Comparison of ENCODE assay signal across 13 cellular contexts in the genomic region with DNA sequence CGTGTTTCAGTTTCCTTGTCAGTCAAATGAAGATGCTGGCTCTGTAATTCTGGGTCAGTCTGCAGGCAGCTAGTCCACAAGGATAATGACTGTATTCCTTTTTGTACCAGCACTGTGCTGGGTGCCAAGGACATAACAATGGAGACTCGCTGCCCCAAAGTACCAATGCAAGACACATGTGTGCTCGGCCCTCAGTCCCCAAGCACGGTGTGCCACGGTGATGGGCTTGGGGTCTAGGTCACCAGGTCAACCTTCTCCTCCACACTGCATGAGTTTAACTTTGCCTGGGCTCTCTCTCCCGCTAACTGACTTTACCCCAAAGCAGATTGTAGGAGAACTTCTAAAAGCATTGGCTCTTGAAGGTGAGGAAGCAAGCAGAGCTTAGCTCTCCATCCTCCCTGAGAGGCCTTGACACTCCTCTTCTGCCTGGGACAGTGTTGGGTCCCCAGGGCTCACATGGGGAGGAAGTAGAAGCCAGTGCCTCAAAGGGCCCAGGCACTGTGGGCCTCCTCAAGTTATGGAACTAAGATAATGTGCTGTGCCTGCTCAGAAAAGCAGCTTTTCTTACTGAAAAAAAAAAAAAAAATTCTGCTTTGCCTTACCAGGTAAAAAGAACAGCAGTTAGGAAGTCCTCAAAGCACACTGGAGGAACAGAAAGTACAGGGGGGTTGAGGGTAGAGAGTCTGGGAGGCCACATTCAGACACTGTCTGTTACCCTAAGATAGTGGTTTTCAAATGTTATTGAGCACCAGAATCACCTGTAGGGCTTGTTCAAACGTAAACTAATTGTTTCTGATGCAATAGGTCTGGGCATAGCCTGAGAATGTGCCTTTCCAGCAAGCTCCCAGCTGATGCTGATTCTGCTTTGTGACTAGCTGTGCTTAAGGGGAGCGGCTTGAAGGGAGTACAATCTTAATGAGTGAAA.
A peak's percentile ranks its signal among the peaks of the same experiment; 100 is the strongest.
DNase-seq lines count a peak whose midpoint lies in the region; ATAC-seq and TF ChIP-seq lines count a peak whose summit lies in the region.
"Had no signal": no experiment of that assay in that cellular context is flagged by ENCODE, and none has a peak within 500 bp of the region (broad histone marks: within the 10 kb centered on the region; RNA-seq: fewer than 3 reads in every experiment).

No MANE protein-coding gene starts in this region.

- H3K4me3 Mint-ChIP-seq in activated T-helper 1 cell treated with anti-CD3 and anti-CD28 coated beads, Interleukin-12 subunit alpha, Interleukin-12 subunit beta, Interleukin-2, Interleukin-4 antibody, amounts not matched to agents 30 ng/mL and 10 ng/mL and 1 ng/mL, durations not matched to agents 14 hours and 24 hours and 36 hours, result no peak overlapping the region
- H3K4me3 Mint-ChIP-seq in T-helper 17 cell, result no peak overlapping the region
- H3K4me3 Mint-ChIP-seq: naive thymus-derived CD4-positive, alpha-beta T cell had no signal

- no peaks in the 10 kb centered on the region for H3K36me3 ChIP-seq in WERI-Rb-1
- H3K36me3 ChIP-seq: gastrocnemius medialis had no signal

- H3K4me3 ChIP-seq in WERI-Rb-1 (ENCODE audit: low read depth, low read length), result no peak overlapping the region
- H3K4me3 ChIP-seq: body of pancreas, gastrocnemius medialis had no signal

- no peak for TF ChIP-seq CTCF in WERI-Rb-1 (IDR thresholded peaks at IDR 0.05; ENCODE audit: low read depth, low read length)

- TF ChIP-seq POLR2A in GM18505 (IDR thresholded peaks at IDR 0.05; ENCODE audit: borderline replicate concordance, extremely low read depth, insufficient read depth, insufficient read length), result no peak

- H3K4me1 Mint-ChIP-seq in activated T-helper 1 cell treated with anti-CD3 and anti-CD28 coated beads, Interleukin-12 subunit alpha, Interleukin-12 subunit beta, Interleukin-2, Interleukin-4 antibody, amounts not matched to agents 30 ng/mL and 10 ng/mL and 1 ng/mL, durations not matched to agents 14 hours and 24 hours and 36 hours (ENCODE audit: low read depth), result peaks cover 41% of the 10 kb centered on the region
- H3K4me1 Mint-ChIP-seq in T-helper 17 cell, result peaks cover 13% of the 10 kb centered on the region

- H3K27ac ChIP-seq in WERI-Rb-1, result no peak overlapping the region
- H3K27ac ChIP-seq: body of pancreas, gastrocnemius medialis, HL-60 had no signal

- H3K27me3 ChIP-seq in WERI-Rb-1 (ENCODE audit: insufficient read depth, low read depth, severe bottlenecking), result no peaks in the 10 kb centered on the region
- H3K27me3 ChIP-seq: body of pancreas, gastrocnemius medialis had no signal

- peak; percentile 50 for ATAC-seq in GM18505 (IDR thresholded peaks at IDR 0.05; ENCODE audit: unreplicated experiment)
- ATAC-seq in GM19455 (IDR thresholded peaks at IDR 0.05; ENCODE audit: unreplicated experiment), result peak; percentile 70
- ATAC-seq in HG03045 (IDR thresholded peaks at IDR 0.05; ENCODE audit: unreplicated experiment), result peak; percentile 65
- no peak for ATAC-seq in T-helper 17 cell
- ATAC-seq: body of pancreas; gastrocnemius medialis; naive thymus-derived CD4-positive, alpha-beta T cell had no signal

- H3K27me3 Mint-ChIP-seq in activated T-helper 1 cell treated with anti-CD3 and anti-CD28 coated beads, Interleukin-12 subunit alpha, Interleukin-12 subunit beta, Interleukin-2, Interleukin-4 antibody, amounts not matched to agents 30 ng/mL and 10 ng/mL and 1 ng/mL, durations not matched to agents 14 hours and 24 hours and 36 hours (ENCODE audit: insufficient read depth), result no peaks in the 10 kb centered on the region
- peaks cover 8% of the 10 kb centered on the region for H3K27me3 Mint-ChIP-seq in T-helper 17 cell

- no peak for DNase-seq in activated T-helper 1 cell treated with anti-CD3 and anti-CD28 coated beads, Interleukin-12 subunit alpha, Interleukin-12 subunit beta, Interleukin-2, Interleukin-4 antibody, amounts not matched to agents 30 ng/mL and 10 ng/mL and 1 ng/mL, durations not matched to agents 14 hours and 24 hours and 36 hours (ENCODE audit: low spot score)
- DNase-seq in stimulated activated CD4-positive, alpha-beta T cell treated with anti-CD3 and anti-CD28 coated beads, Interleukin-4, amount 100 ng/mL, for 24 hours, result no peak
- no peak for DNase-seq in activated effector memory CD4-positive, alpha-beta T cell treated with anti-CD3 and anti-CD28 coated beads, Interleukin-2, amount 50 U/mL, for 16 hours
- DNase-seq in WERI-Rb-1 (no peak), T-helper 17 cell (no peak)
- DNase-seq: activated CD4-positive, alpha-beta T cell treated with anti-CD3 and anti-CD28 coated beads for 1 hour; body of pancreas; gastrocnemius medialis; naive thymus-derived CD4-positive, alpha-beta T cell had no signal

- peak overlapping the region; percentile 32 for H3K27ac Mint-ChIP-seq in activated T-helper 1 cell treated with anti-CD3 and anti-CD28 coated beads, Interleukin-12 subunit alpha, Interleukin-12 subunit beta, Interleukin-2, Interleukin-4 antibody, amounts not matched to agents 30 ng/mL and 10 ng/mL and 1 ng/mL, durations not matched to agents 14 hours and 24 hours and 36 hours
- H3K27ac Mint-ChIP-seq in T-helper 17 cell, result no peak overlapping the region

- no peaks in the 10 kb centered on the region for H3K9me3 Mint-ChIP-seq in activated T-helper 1 cell treated with anti-CD3 and anti-CD28 coated beads, Interleukin-12 subunit alpha, Interleukin-12 subunit beta, Interleukin-2, Interleukin-4 antibody, amounts not matched to agents 30 ng/mL and 10 ng/mL and 1 ng/mL, durations not matched to agents 14 hours and 24 hours and 36 hours
- H3K9me3 Mint-ChIP-seq: naive thymus-derived CD4-positive, alpha-beta T cell had no signal

- H3K36me3 Mint-ChIP-seq in activated T-helper 1 cell treated with anti-CD3 and anti-CD28 coated beads, Interleukin-12 subunit alpha, Interleukin-12 subunit beta, Interleukin-2, Interleukin-4 antibody, amounts not matched to agents 30 ng/mL and 10 ng/mL and 1 ng/mL, durations not matched to agents 14 hours and 24 hours and 36 hours (ENCODE audit: low read depth), result peaks cover 1% of the 10 kb centered on the region
- peaks cover 2% of the 10 kb centered on the region for H3K36me3 Mint-ChIP-seq in T-helper 17 cell (ENCODE audit: low read depth)
- H3K36me3 Mint-ChIP-seq: naive thymus-derived CD4-positive, alpha-beta T cell had no signal

- intact Hi-C loops in activated T-helper 1 cell treated with anti-CD3 and anti-CD28 coated beads, Interleukin-12 subunit alpha, Interleukin-12 subunit beta, Interleukin-2, Interleukin-4 antibody, amounts not matched to agents 30 ng/mL and 10 ng/mL and 1 ng/mL, durations not matched to agents 14 hours and 24 hours and 36 hours (cut with micrococcal nuclease), result no loop called here

- H3K9me3 ChIP-seq in WERI-Rb-1 (ENCODE audit: severe bottlenecking) (no peaks in the 10 kb centered on the region), T-helper 17 cell (ENCODE audit: control insufficient read depth, low read length, poor library complexity, severe bottlenecking) (no peaks in the 10 kb centered on the region)
- H3K9me3 ChIP-seq: body of pancreas, gastrocnemius medialis had no signal
